In the genomic region with DNA sequence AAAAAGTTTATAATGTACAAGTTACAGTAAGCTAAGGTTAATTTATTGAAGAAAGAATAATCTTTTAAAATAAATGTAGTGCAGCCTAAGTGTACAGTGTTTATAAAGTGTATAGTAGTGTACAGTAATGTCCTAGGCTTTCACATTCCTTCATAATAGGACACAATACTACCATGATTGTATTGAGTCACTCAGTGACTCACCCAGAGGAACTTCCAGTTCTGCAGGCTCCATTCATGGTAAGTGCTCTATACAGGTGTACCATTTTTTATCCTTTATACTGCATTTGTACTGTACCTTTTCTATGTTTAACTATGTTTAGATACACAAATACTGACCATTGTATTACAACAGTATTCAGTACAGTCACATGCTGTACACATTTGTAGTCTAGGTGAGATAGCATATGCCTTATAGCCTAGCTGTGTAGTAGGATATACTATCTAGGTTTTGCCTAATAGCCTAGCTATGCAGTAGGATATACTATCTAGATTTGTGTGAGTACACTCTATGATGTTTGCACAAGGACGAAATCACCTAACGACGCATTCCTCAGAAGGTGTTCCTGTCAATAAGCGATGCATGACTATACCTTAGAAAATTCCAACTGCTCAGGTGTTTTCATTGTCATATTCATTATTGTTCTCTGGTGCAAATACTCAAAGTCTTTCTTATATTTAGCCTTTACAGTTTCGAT, we compare ENCODE assay signal across 19 cellular contexts. TPM values are rescaled to one million over a fixed set of nuclear protein-coding genes. Genes with fewer than 3 reads are reported as not detected.
DNase-seq lines count a peak whose midpoint lies in the region; ATAC-seq, FAIRE-seq and TF ChIP-seq lines count a peak whose summit lies in the region.
"Had no signal": no experiment of that assay in that cellular context is flagged by ENCODE, and none has a peak within 500 bp of the region (broad histone marks: within the 10 kb centered on the region; RNA-seq: fewer than 3 reads in every experiment).

No MANE protein-coding gene starts in this region.

- H3K4me1 Mint-ChIP-seq in HFFc6 (ENCODE audit: low read depth): no peaks in the 10 kb centered on the region
- H3K4me1 Mint-ChIP-seq: activated naive CD4-positive, alpha-beta T cell treated with anti-CD3 and anti-CD28 coated beads, Interleukin-2, amount 50 U/mL, for 24 hours; nephron progenitor cell had no signal

- H4K20me1 ChIP-seq in keratinocyte (ENCODE audit: control insufficient read depth, extremely low read depth, insufficient read depth, low read length): no peaks in the 10 kb centered on the region

- no peak overlapping the region for H3K4me3 Mint-ChIP-seq in HFFc6
- H3K4me3 Mint-ChIP-seq: activated naive CD4-positive, alpha-beta T cell treated with anti-CD3 and anti-CD28 coated beads, Interleukin-2, amount 50 U/mL, for 24 hours; nephron progenitor cell had no signal

- no peak for DNase-seq in D721Med (ENCODE audit: insufficient read length, low spot score)
- peak; percentile 33 for DNase-seq in HFFc6
- DNase-seq in keratinocyte (ENCODE audit: low read depth, low spot score): peak; percentile 26
- no peak for DNase-seq in NCI-H146 treated with DMSO at 0.1 percent for 48 hours (lab: John Stamatoyannopoulos, UW; ENCODE audit: unreplicated experiment)
- no peak for DNase-seq in suprapubic skin (ENCODE audit: low spot score in 2 of 2)
- no peak for DNase-seq in stimulated activated CD4-positive, alpha-beta T cell treated with anti-CD3 and anti-CD28 coated beads, Interleukin-2, amount 100 ng/mL, for 24 hours
- DNase-seq: activated CD4-positive, alpha-beta T cell treated with anti-CD3 and anti-CD28 coated beads for 1 hour; activated CD8-positive, alpha-beta memory T cell treated with anti-CD3 and anti-CD28 coated beads, Interleukin-2, amount 50 U/mL, for 4 hours; AML-193; effector CD4-positive, alpha-beta T cell; Kasumi-1; NCI-H2029; NCI-H524; nephron progenitor cell had no signal

- dilution Hi-C loops in keratinocyte (cut with MboI; ENCODE audit: extremely low pct_ligation_motif_present, low sequenced_read_pairs): no loop called here

- H3K9me3 Mint-ChIP-seq in HFFc6: no peaks in the 10 kb centered on the region
- H3K9me3 Mint-ChIP-seq: activated naive CD4-positive, alpha-beta T cell treated with anti-CD3 and anti-CD28 coated beads, Interleukin-2, amount 50 U/mL, for 24 hours had no signal

- H3K9me3 ChIP-seq in keratinocyte (ENCODE audit: control insufficient read depth, low read depth, low read length) (no peaks in the 10 kb centered on the region), suprapubic skin (no peaks in the 10 kb centered on the region)

- no peaks in the 10 kb centered on the region for H3K36me3 ChIP-seq in keratinocyte (ENCODE audit: control insufficient read depth in 2 of 2, extremely low read depth in 1 of 2, insufficient read depth in 2 of 2, low read length in 2 of 2)
- no peaks in the 10 kb centered on the region for H3K36me3 ChIP-seq in suprapubic skin

- TF ChIP-seq CTCF in D721Med (IDR thresholded peaks at IDR 0.05; ENCODE audit: insufficient read depth, missing control alignments) (no peak), HFFc6 (IDR thresholded peaks at IDR 0.05) (no peak), keratinocyte (optimal IDR thresholded peaks at IDR 0.05 in 1 of 3, IDR thresholded peaks at IDR 0.05 in 1 of 3, conservative IDR thresholded peaks at IDR 0.05 in 1 of 3; ENCODE audit: extremely low read depth in 1 of 3, insufficient read depth in 2 of 3, low read length in 3 of 3) (no peak), suprapubic skin (IDR thresholded peaks at IDR 0.05) (no peak)

- H3K9ac ChIP-seq in keratinocyte (ENCODE audit: control insufficient read depth, extremely low read depth, insufficient read depth, low read length): no peak overlapping the region

- no peaks in the 10 kb centered on the region for H3K9me1 ChIP-seq in keratinocyte (ENCODE audit: control insufficient read depth, extremely low read depth, insufficient read depth, low read length)

- H2AFZ ChIP-seq in keratinocyte (ENCODE audit: control insufficient read depth, low read length): no peak overlapping the region

- no peak overlapping the region for H3K27ac Mint-ChIP-seq in HFFc6
- H3K27ac Mint-ChIP-seq: activated naive CD4-positive, alpha-beta T cell treated with anti-CD3 and anti-CD28 coated beads, Interleukin-2, amount 50 U/mL, for 24 hours; nephron progenitor cell had no signal

- FAIRE-seq in D721Med (lab: Jason Lieb, UNC) (peak; percentile 63), keratinocyte (lab: Jason Lieb, UNC) (no peak)

- 55% methylated on average over 5 of the region's 5 CpGs for WGBS in suprapubic skin

- H3K27me3 ChIP-seq in keratinocyte (ENCODE audit: control insufficient read depth, extremely low read depth, insufficient read depth, low read length) (peaks cover 3% of the 10 kb centered on the region), suprapubic skin (no peaks in the 10 kb centered on the region)

- H3K36me3 Mint-ChIP-seq in HFFc6 (ENCODE audit: low read depth): no peaks in the 10 kb centered on the region
- H3K36me3 Mint-ChIP-seq: activated naive CD4-positive, alpha-beta T cell treated with anti-CD3 and anti-CD28 coated beads, Interleukin-2, amount 50 U/mL, for 24 hours had no signal

- no peak overlapping the region for H3K4me2 ChIP-seq in keratinocyte (ENCODE audit: control insufficient read depth, extremely low read depth, insufficient read depth, low read depth, low read length)

- H3K4me3 ChIP-seq in keratinocyte (ENCODE audit: control insufficient read depth in 2 of 3, extremely low read depth in 1 of 3, insufficient read depth in 2 of 3, low read depth in 1 of 3, low read length in 3 of 3): no peak overlapping the region
- no peak overlapping the region for H3K4me3 ChIP-seq in suprapubic skin

- no peak overlapping the region for H3K27ac ChIP-seq in keratinocyte (ENCODE audit: control insufficient read depth, insufficient read depth, low read length)
- H3K27ac ChIP-seq in suprapubic skin: no peak overlapping the region

- H3K27me3 Mint-ChIP-seq in HFFc6 (ENCODE audit: insufficient read depth): peaks cover 13% of the 10 kb centered on the region

- no peaks in the 10 kb centered on the region for H3K79me2 ChIP-seq in keratinocyte (ENCODE audit: control insufficient read depth, insufficient read depth, low read length)

- TF ChIP-seq POLR2A in suprapubic skin (IDR thresholded peaks at IDR 0.05): no peak

- H3K4me1 ChIP-seq in keratinocyte (ENCODE audit: control insufficient read depth, extremely low read depth, insufficient read depth, low read length) (peaks cover 10% of the 10 kb centered on the region), suprapubic skin (no peaks in the 10 kb centered on the region)

- ATAC-seq in SK-N-SH treated with all-trans-retinoic acid at 6 μM for 48 hours (peak; percentile 61; the same call in 2 of the 3 replicates), HG02610 (IDR thresholded peaks at IDR 0.05; ENCODE audit: unreplicated experiment) (no peak)

- TF ChIP-seq EP300 in suprapubic skin (IDR thresholded peaks at IDR 0.05): no peak

TF ChIP-seq in SK-N-SH treated with all-trans-retinoic acid at 6 μM for 48 hours, 23 proteins besides CTCF, POLR2A, EP300 and RAD21:
- TF ChIP-seq TOX (CRISPR knock-in tag; IDR thresholded peaks at IDR 0.05; ENCODE audit: borderline replicate concordance): no peak
- TF ChIP-seq ISL1 (CRISPR knock-in tag; IDR thresholded peaks at IDR 0.05): no peak
TF ChIP-seq in SK-N-SH treated with all-trans-retinoic acid at 6 μM for 48 hours: peak in this region for 0.

RNA-seq across cellular contexts. Expression of a gene that starts 5.5 kb away (rescaled TPM):
- under 1 TPM in 4 of 6 experiments, not detected in 2; 0.20 to 0.56 (median 0.33) TPM for total RNA-seq in HFFc6 (2021; fragmentation: NEBNext Ultra II Directional; extraction: Animal tissue kit (Norgen Biotek cat#: 25700))
- 0.02 to 0.03 TPM in 2 of 3 replicates, not detected in the other for polyA plus RNA-seq in keratinocyte
- polyA plus RNA-seq in keratinocyte (2011; ENCODE audit: low read depth): 1.2 TPM
- not detected in 2 replicates for polyA plus RNA-seq in keratinocyte (2011; cell fraction: cytosol; rRNA removed)
- 0.05 TPM in 1 of 2 replicates, not detected in the other for polyA plus RNA-seq in keratinocyte (2011; cell fraction: nucleus; rRNA removed)
- polyA plus RNA-seq in keratinocyte (2012; ENCODE audit: low replicate concordance): 1.6 TPM in 1 of 2 replicates, not detected in the other
- 0.06 to 0.07 TPM in 2 of 3 replicates, not detected in the other for polyA minus RNA-seq in keratinocyte
- not detected for polyA minus RNA-seq in keratinocyte (2011; cell fraction: cytosol; rRNA and poly(A)+ RNA removed)
- polyA minus RNA-seq in keratinocyte (2011; cell fraction: nucleus; rRNA and poly(A)+ RNA removed): 0.11 TPM in 1 of 2 replicates, not detected in the other
- total RNA-seq in suprapubic skin: 1 to 10 TPM in 3 of 4 donors, under 1 TPM in 1; 0.72 to 1.7 (median 1.6) TPM
- total RNA-seq: lung microvascular endothelial cell; T-helper 2 cell treated with Interferon-gamma antibody and Interleukin-4, amounts not matched to agents 100 ng/mL and 5 ng/mL, for 36 hours had no signal

RNA-seq across cellular contexts. Expression of a gene that starts 45.2 kb away (rescaled TPM):
- total RNA-seq in HFFc6 (2021; fragmentation: NEBNext Ultra II Directional; extraction: Animal tissue kit (Norgen Biotek cat#: 25700)): not detected
- not detected in 3 replicates for polyA plus RNA-seq in keratinocyte
- polyA plus RNA-seq in keratinocyte (2011; ENCODE audit: low read depth): not detected
- polyA plus RNA-seq in keratinocyte (2011; cell fraction: cytosol; rRNA removed): not detected in 2 replicates
- polyA plus RNA-seq in keratinocyte (2011; cell fraction: nucleus; rRNA removed): not detected in 2 replicates
- polyA plus RNA-seq in keratinocyte (2012; ENCODE audit: low replicate concordance): not detected in 2 replicates
- polyA minus RNA-seq in keratinocyte: not detected in 3 replicates
- polyA minus RNA-seq in keratinocyte (2011; cell fraction: cytosol; rRNA and poly(A)+ RNA removed): not detected
- polyA minus RNA-seq in keratinocyte (2011; cell fraction: nucleus; rRNA and poly(A)+ RNA removed): not detected in 2 replicates
- total RNA-seq in suprapubic skin: not detected
- total RNA-seq: lung microvascular endothelial cell; T-helper 2 cell treated with Interferon-gamma antibody and Interleukin-4, amounts not matched to agents 100 ng/mL and 5 ng/mL, for 36 hours had no signal

Comparison
In these comparisons a context has a peak if more than half of its experiments do, and no peak if none do; other contexts are left out.
1. DNase-seq: peak in HFFc6 (single experiment) and keratinocyte (single experiment); none in D721Med (single experiment), NCI-H146 treated with DMSO at 0.1 percent for 48 hours (single experiment), suprapubic skin (0 of 2) and stimulated activated CD4-positive, alpha-beta T cell treated with anti-CD3 and anti-CD28 coated beads, Interleukin-2, amount 100 ng/mL, for 24 hours (0 of 2).